ENCODE assay signal across 1 cellular context in genomic region chr3:126481808-126482502, GRCh38.
TF ChIP-seq lines count a peak whose summit lies in the region.

No MANE protein-coding gene starts in this region.

TF ChIP-seq in SK-N-SH treated with all-trans-retinoic acid at 6 μM for 48 hours, 23 proteins besides CTCF, POLR2A, EP300 and RAD21 (continued from another document):
- TF ChIP-seq POU6F1 (CRISPR knock-in tag; IDR thresholded peaks at IDR 0.05; ENCODE audit: borderline replicate concordance, low read depth) (no peak), OSR1 (CRISPR knock-in tag; IDR thresholded peaks at IDR 0.05) (no peak), ZNF8 (CRISPR knock-in tag; IDR thresholded peaks at IDR 0.05) (no peak), CREB5 (CRISPR knock-in tag; IDR thresholded peaks at IDR 0.05; ENCODE audit: low read depth) (no peak), SNAI2 (CRISPR knock-in tag; IDR thresholded peaks at IDR 0.05) (no peak), GLIS3 (CRISPR knock-in tag; IDR thresholded peaks at IDR 0.05) (no peak), CSDC2 (CRISPR knock-in tag; IDR thresholded peaks at IDR 0.05) (no peak), ZFP3 (CRISPR knock-in tag; IDR thresholded peaks at IDR 0.05) (no peak), ESRRG (CRISPR knock-in tag; IDR thresholded peaks at IDR 0.05) (no peak), TSHZ2 (CRISPR knock-in tag; IDR thresholded peaks at IDR 0.05) (no peak), PATZ1 (CRISPR knock-in tag; IDR thresholded peaks at IDR 0.05; ENCODE audit: borderline replicate concordance) (no peak), ZC3H10 (CRISPR knock-in tag; IDR thresholded peaks at IDR 0.05) (no peak)
